Comparison of ENCODE assay signal across 8 cellular contexts in the genomic region with DNA sequence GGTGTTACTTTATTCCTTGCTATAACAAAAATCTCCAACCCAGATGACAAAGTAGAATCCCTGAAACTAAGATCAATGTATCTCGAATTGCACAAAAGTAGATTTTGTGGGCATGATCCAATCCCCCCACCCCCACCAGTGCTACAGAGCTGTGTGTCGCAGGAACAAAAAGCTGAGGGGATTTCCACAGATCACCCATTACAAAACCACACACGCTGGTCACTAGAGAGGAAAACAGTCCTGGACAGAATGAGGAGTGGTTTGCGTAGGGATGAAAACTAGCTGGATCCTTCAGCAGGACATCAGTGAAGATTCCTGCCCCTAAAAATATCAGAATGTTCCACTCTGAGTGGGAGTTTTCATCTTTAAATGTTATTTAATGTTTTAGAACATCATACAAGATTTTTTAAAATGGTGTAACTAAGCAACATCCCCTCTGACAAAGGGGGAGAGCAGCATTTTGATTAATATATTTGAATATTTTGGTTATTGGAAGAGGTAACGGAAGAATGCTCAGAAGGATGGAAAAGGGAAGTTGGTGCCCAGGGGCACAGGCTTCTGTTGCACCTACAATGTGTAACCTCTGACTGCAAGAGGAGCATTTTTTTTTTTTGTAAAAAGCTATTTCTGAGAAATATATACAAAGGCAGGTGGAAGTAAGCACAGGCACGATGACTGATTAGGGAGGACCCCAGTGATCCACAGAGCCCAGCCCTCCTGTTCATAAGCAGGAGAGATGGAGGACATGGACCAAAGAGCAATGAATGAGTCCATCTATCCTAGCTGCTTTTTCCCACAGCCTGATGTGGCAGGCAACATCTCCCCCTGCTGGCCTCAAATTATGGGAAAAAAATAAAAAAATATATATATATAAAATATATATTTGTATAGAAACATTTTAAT.
DNase-seq lines count a peak whose midpoint lies in the region; ATAC-seq, FAIRE-seq and TF ChIP-seq lines count a peak whose summit lies in the region.

No MANE protein-coding gene starts in this region.

- ATAC-seq in GM19324 (IDR thresholded peaks at IDR 0.05; ENCODE audit: low FRiP score, unreplicated experiment): no peak

- no peak overlapping the region for H3K27ac ChIP-seq in endodermal cell (ENCODE audit: low read depth, low read length)

- no peak overlapping the region for H3K9ac ChIP-seq in endodermal cell (ENCODE audit: extremely low read depth, low read length, poor library complexity, severe bottlenecking)

- H3K9me3 Mint-ChIP-seq in endodermal cell (no peaks in the 10 kb centered on the region), neural crest cell (no peaks in the 10 kb centered on the region)

- H3K36me3 Mint-ChIP-seq in endodermal cell (ENCODE audit: low read depth) (no peaks in the 10 kb centered on the region), neural crest cell (ENCODE audit: low read depth) (no peaks in the 10 kb centered on the region)

- FAIRE-seq in TTC549 (lab: Jason Lieb, UNC): peak; percentile 57

- H3K27ac Mint-ChIP-seq in endodermal cell (no peak overlapping the region), neural crest cell (ENCODE audit: unreplicated experiment) (no peak overlapping the region)

- WGBS in endodermal cell (ENCODE audit: insufficient coverage in 1 of 2, insufficient read length in 1 of 2), 2 experiments: 68 to 78% methylated on average over 2 to 6 of the region's 6 CpGs

- no peak overlapping the region for H3K4me3 ChIP-seq in endodermal cell (ENCODE audit: low read length)

- no peaks in the 10 kb centered on the region for H3K4me1 Mint-ChIP-seq in endodermal cell
- H3K4me1 Mint-ChIP-seq in neural crest cell: peaks cover under 1% of the 10 kb centered on the region

- H3K4me3 Mint-ChIP-seq in endodermal cell (no peak overlapping the region), neural crest cell (no peak overlapping the region)

- H3K27me3 Mint-ChIP-seq in endodermal cell (ENCODE audit: insufficient read depth): no peaks in the 10 kb centered on the region
- no peaks in the 10 kb centered on the region for H3K27me3 Mint-ChIP-seq in neural crest cell (ENCODE audit: low read depth)

- DNase-seq in NCI-H82 (lab: John Stamatoyannopoulos, UW) (peak; percentile 47), NCI-H82 treated with DMSO at 0.1 percent for 48 hours (lab: John Stamatoyannopoulos, UW; ENCODE audit: unreplicated experiment) (no peak), HT1080 (ENCODE audit: low read depth) (peak; percentile 26), endodermal cell (no peak), neural crest cell (ENCODE audit: low read depth, low spot score) (no peak), T1000 (lab: John Stamatoyannopoulos, UW) (no peak)

- no peaks in the 10 kb centered on the region for H3K36me3 ChIP-seq in endodermal cell (ENCODE audit: control insufficient read depth, insufficient read depth, low read length)

- H3K27me3 ChIP-seq in endodermal cell (ENCODE audit: control insufficient read depth, insufficient read depth, low read length, poor library complexity, severe bottlenecking): no peaks in the 10 kb centered on the region

- H3K9me3 ChIP-seq in endodermal cell (ENCODE audit: control insufficient read depth, low read length): no peaks in the 10 kb centered on the region

- TF ChIP-seq CTCF in endodermal cell (conservative IDR thresholded peaks at IDR 0.05) (peak; percentile 84), neural crest cell (conservative IDR thresholded peaks at IDR 0.05) (peak; percentile 78)

- no peaks in the 10 kb centered on the region for H3K4me1 ChIP-seq in endodermal cell (ENCODE audit: control insufficient read depth, insufficient read depth, low read length)

Comparison
In these comparisons a context has a peak if more than half of its experiments do, and no peak if none do; other contexts are left out.
1. DNase-seq: peak in NCI-H82 (single experiment) and HT1080 (single experiment); none in NCI-H82 treated with DMSO at 0.1 percent for 48 hours (single experiment), endodermal cell (single experiment), neural crest cell (single experiment) and T1000 (single experiment).